ENCODE assay signal across 22 cellular contexts in the genomic region with DNA sequence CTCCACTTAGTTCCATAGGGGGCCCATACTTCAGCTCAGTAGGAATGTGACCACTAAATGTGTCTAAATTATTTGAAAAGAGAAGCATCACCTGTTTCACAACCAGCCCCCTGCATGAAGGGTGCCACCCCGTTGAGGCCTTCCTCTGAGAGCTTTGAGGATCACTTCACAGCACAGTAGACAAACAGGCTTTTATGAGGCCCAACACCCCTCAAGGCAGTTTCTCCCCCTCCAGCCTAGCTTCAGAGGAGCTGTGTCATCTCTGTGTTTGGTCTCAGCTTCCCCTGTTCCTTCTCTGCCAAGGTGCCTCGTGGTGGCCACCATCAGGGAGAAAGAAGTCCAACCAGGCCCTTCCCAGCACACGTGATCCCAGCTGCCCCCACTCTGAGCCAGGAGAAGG. TPM values are rescaled to one million over a fixed set of nuclear protein-coding genes. Genes with fewer than 3 reads are reported as not detected.
DNase-seq lines count a peak whose midpoint lies in the region; FAIRE-seq and TF ChIP-seq lines count a peak whose summit lies in the region.
"Had no signal": no experiment of that assay in that cellular context is flagged by ENCODE, and none has a peak within 500 bp of the region (broad histone marks: within the 10 kb centered on the region; RNA-seq: fewer than 3 reads in every experiment).

No MANE protein-coding gene starts in this region.

- TF ChIP-seq CTCF in hepatocyte (IDR thresholded peaks at IDR 0.05; ENCODE audit: poor library complexity) (no peak), GM20000 (IDR thresholded peaks at IDR 0.05; ENCODE audit: extremely low read depth, missing control alignments) (no peak), OCI-LY7 (conservative IDR thresholded peaks at IDR 0.05; ENCODE audit: low read length) (no peak)

- CTCF ChIA-PET in OCI-LY7 (lab: Charles Lee; ENCODE audit: unreplicated experiment) = interaction anchor here (0.6 kb wide), 1 partner anchor 76 kb away, joined by 3 read pairs; no protein-coding TSS in a partner anchor

- no peak overlapping the region for H3K9ac ChIP-seq in rectal smooth muscle tissue (ENCODE audit: low read length)

- WGBS in hepatocyte (ENCODE audit: low lambda C conversion rate, missing lambda C conversion rate) = 56% methylated on average over 3 of the region's 3 CpGs

- H3K9me3 ChIP-seq in hepatocyte (ENCODE audit: low read depth) (no peaks in the 10 kb centered on the region), OCI-LY7 (ENCODE audit: low read length) (no peaks in the 10 kb centered on the region)

- H3K4me1 ChIP-seq in hepatocyte (ENCODE audit: insufficient read depth) (peaks cover 34% of the 10 kb centered on the region), rectal smooth muscle tissue (ENCODE audit: control insufficient read depth, insufficient read depth, low read length) (peaks cover 9% of the 10 kb centered on the region), OCI-LY7 (ENCODE audit: insufficient read depth, low read length, poor library complexity, severe bottlenecking) (no peaks in the 10 kb centered on the region)

- no peak overlapping the region for H3K4me2 ChIP-seq in hepatocyte
- no peak overlapping the region for H3K4me2 ChIP-seq in OCI-LY7 (ENCODE audit: low read length)

- no peak overlapping the region for H3K4me3 ChIP-seq in hepatocyte
- H3K4me3 ChIP-seq in rectal smooth muscle tissue (ENCODE audit: low read length) = no peak overlapping the region
- H3K4me3 ChIP-seq in OCI-LY7 (ENCODE audit: low read depth, low read length, poor library complexity, severe bottlenecking) = no peak overlapping the region
- H3K4me3 ChIP-seq: lung had no signal

- BruUV-seq in OCI-LY7 (replicated peaks; lab: Mats Ljungman, UMichigan) = no TSS peak

- no peaks in the 10 kb centered on the region for H3K9me2 ChIP-seq in hepatocyte (replicated peaks; ENCODE audit: insufficient read depth)
- H3K9me2 ChIP-seq in OCI-LY7 (ENCODE audit: insufficient read depth, low read length) = no peaks in the 10 kb centered on the region

- peak; percentile 13 for FAIRE-seq in HTR-8/SVneo (lab: Jason Lieb, UNC)
- FAIRE-seq: small intestine had no signal

- DNase-seq in DMS79 (lab: John Stamatoyannopoulos, UW) = peak; percentile 15
- no peak for DNase-seq in HTR-8/SVneo (ENCODE audit: insufficient read length, low spot score)
- DNase-seq in hepatocyte (ENCODE audit: low spot score) = no peak
- no peak for DNase-seq in NCI-H1930 (lab: John Stamatoyannopoulos, UW)
- DNase-seq in stimulated activated CD4-positive, alpha-beta T cell treated with anti-CD3 and anti-CD28 coated beads, Interleukin-12 subunit alpha, Interleukin-12 subunit beta, amount 100 ng/mL, for 4 hours = no peak
- no peak for DNase-seq in GM20000 (ENCODE audit: low spot score)
- no peak for DNase-seq in OCI-LY7 (ENCODE audit: low spot score)
- DNase-seq: activated B cell treated with CpG ODN at 0.5 μM for 24 hours; activated CD4-positive, alpha-beta memory T cell treated with anti-CD3 and anti-CD28 coated beads, Interleukin-2, amount 10 ng/mL, durations not matched to agents 7 days and 5 days; activated naive CD4-positive, alpha-beta T cell treated with Interleukin-2 at 50 U/mL for 16 hours; activated T-cell treated with anti-CD3 and anti-CD28 coated beads, Interleukin-2, amount 50 U/mL, for 24 hours; CD4-positive, CD25-positive, alpha-beta regulatory T cell; DMS153; Karpas-422; naive thymus-derived CD4-positive, alpha-beta T cell; NCI-H1048; NCI-H2029 treated with DMSO at 0.1 percent for 48 hours; NCI-H524; small intestine; stimulated activated CD4-positive, alpha-beta T cell treated with anti-CD3 and anti-CD28 coated beads, Interleukin-4, amount 100 ng/mL, for 4 hours had no signal

- no peaks in the 10 kb centered on the region for H3K79me2 ChIP-seq in hepatocyte
- no peaks in the 10 kb centered on the region for H3K79me2 ChIP-seq in OCI-LY7 (ENCODE audit: insufficient read depth, low read depth, low read length)

- H3K36me3 ChIP-seq in hepatocyte (replicated peaks; ENCODE audit: insufficient read depth, low read depth) (no peaks in the 10 kb centered on the region), rectal smooth muscle tissue (ENCODE audit: control insufficient read depth, insufficient read depth, low read length) (no peaks in the 10 kb centered on the region), OCI-LY7 (ENCODE audit: insufficient read depth, low read length) (peaks cover 12% of the 10 kb centered on the region; the same call in 1 of the 2 replicates)

- H4K20me1 ChIP-seq in hepatocyte (ENCODE audit: insufficient read depth, poor library complexity, severe bottlenecking) = no peaks in the 10 kb centered on the region
- H4K20me1 ChIP-seq in OCI-LY7 (ENCODE audit: insufficient read depth, low read length) = no peaks in the 10 kb centered on the region

- intact Hi-C loops in OCI-LY7 (cut with micrococcal nuclease; ENCODE audit: unreplicated experiment) = no loop called here

- H3K27me3 ChIP-seq in hepatocyte (no peaks in the 10 kb centered on the region), rectal smooth muscle tissue (ENCODE audit: control insufficient read depth, insufficient read depth, low read length) (no peaks in the 10 kb centered on the region)

- H3K27ac ChIP-seq in hepatocyte (peak overlapping the region; percentile 93), rectal smooth muscle tissue (ENCODE audit: low read depth, low read length) (peak overlapping the region; percentile 44), OCI-LY7 (ENCODE audit: low read depth, low read length, poor library complexity, severe bottlenecking) (no peak overlapping the region)

- POLR2A ChIA-PET in OCI-LY7 (lab: Charles Lee) = no interaction called here

- H2AFZ ChIP-seq in hepatocyte (no peak overlapping the region), OCI-LY7 (ENCODE audit: low read length) (no peak overlapping the region)

RNA-seq across cellular contexts. Expression of gene DUSP7, which starts 21.5 kb away (rescaled TPM):
- total RNA-seq in hepatocyte (13.1 and 13.8 TPM in 2 replicates), OCI-LY7 (2022) (13.5 and 14.4 TPM in 2 replicates)
- 5.9 and 6.4 TPM in 2 replicates for polyA plus RNA-seq in hepatocyte
- total RNA-seq in OCI-LY7 (2014; rRNA removed; shearing (Covaris generic)) = 8.4 and 11.4 TPM in 2 replicates
